ENCODE assay signal across 26 cellular contexts in the genomic region with DNA sequence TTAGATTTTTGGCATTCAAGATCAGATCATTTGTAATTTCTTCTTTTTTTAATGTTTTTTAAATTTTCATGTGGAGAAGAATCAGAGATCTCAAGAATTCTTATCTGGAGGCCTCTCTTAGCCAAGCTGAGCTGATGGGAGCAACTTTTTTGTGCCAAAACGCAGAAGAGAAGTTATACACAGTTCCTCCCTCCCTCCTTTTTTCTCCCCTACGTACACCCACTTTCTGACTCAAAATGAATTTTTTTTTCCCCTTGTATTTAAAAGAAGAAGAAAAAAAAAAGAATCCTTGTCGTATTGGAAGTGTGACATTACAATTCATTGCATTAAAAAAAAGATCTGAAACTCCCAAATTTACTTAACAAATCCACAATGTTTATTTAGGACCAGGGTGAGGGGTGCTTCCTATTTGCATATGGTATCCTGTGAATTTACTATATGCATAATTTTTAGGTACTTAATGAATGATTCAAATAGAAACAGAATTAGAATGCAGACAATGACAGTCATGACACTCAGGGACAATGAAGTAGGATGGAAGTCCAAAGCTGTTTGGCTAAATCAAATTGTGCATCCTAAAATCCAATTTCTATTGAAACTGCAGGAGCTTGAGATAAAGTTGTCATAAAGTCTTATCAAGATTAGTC. TPM values are rescaled to one million over a fixed set of nuclear protein-coding genes. Genes with fewer than 3 reads are reported as not detected.
"Had no signal": no experiment of that assay in that cellular context is flagged by ENCODE, and none has a peak within 500 bp of the region (broad histone marks: within the 10 kb centered on the region; RNA-seq: fewer than 3 reads in every experiment).

No MANE protein-coding gene starts in this region.

- H3K4me3 Mint-ChIP-seq: activated CD4-positive, alpha-beta T cell treated with anti-CD3 and anti-CD28 coated beads, Interleukin-2, amount 10 ng/mL, durations not matched to agents 24 days and 14 days; activated CD8-positive, alpha-beta T cell treated with anti-CD3 and anti-CD28 coated beads for 36 hours; activated naive CD4-positive, alpha-beta T cell treated with anti-CD3 and anti-CD28 coated beads, Interleukin-2, amount 10 ng/mL, durations not matched to agents 7 days and 5 days; activated naive CD8-positive, alpha-beta T cell treated with anti-CD3 and anti-CD28 coated beads, Interleukin-2, amount 50 U/mL, for 24 hours; activated T-cell treated with anti-CD3 and anti-CD28 coated beads, Interleukin-2, amount 50 U/mL, for 24 hours; brain; central memory CD8-positive, alpha-beta T cell; endodermal cell; mesothelial cell of epicardium; T-helper 2 cell treated with Interferon-gamma antibody and Interleukin-4, amounts not matched to agents 5 μg/mL and 100 μg/mL, for 36 hours had no signal

- H3K27ac Mint-ChIP-seq: activated CD4-positive, alpha-beta T cell treated with anti-CD3 and anti-CD28 coated beads, Interleukin-2, amount 10 ng/mL, durations not matched to agents 24 days and 14 days; activated CD8-positive, alpha-beta T cell treated with anti-CD3 and anti-CD28 coated beads for 36 hours; activated naive CD4-positive, alpha-beta T cell treated with anti-CD3 and anti-CD28 coated beads, Interleukin-2, amount 10 ng/mL, durations not matched to agents 7 days and 5 days; activated naive CD8-positive, alpha-beta T cell treated with anti-CD3 and anti-CD28 coated beads, Interleukin-2, amount 50 U/mL, for 24 hours; activated T-cell treated with anti-CD3 and anti-CD28 coated beads, Interleukin-2, amount 50 U/mL, for 24 hours; brain; endodermal cell; mesothelial cell of epicardium; T-helper 2 cell treated with Interferon-gamma antibody and Interleukin-4, amounts not matched to agents 5 μg/mL and 100 μg/mL, for 36 hours had no signal

- H3K4me3 ChIP-seq: colonic mucosa, lower lobe of right lung, spleen had no signal

- ATAC-seq: activated CD8-positive, alpha-beta T cell treated with anti-CD3 and anti-CD28 coated beads for 36 hours; activated naive CD8-positive, alpha-beta T cell treated with anti-CD3 and anti-CD28 coated beads, Interleukin-2, amount 50 U/mL, for 24 hours; left colon; lower lobe of right lung had no signal

- H3K36me3 Mint-ChIP-seq: activated naive CD4-positive, alpha-beta T cell treated with anti-CD3 and anti-CD28 coated beads, Interleukin-2, amount 10 ng/mL, durations not matched to agents 7 days and 5 days; brain; mesothelial cell of epicardium had no signal

- H3K4me1 ChIP-seq: colonic mucosa had no signal

- H3K9me3 ChIP-seq: colonic mucosa, lower lobe of right lung, spleen had no signal

- H3K27me3 ChIP-seq: colonic mucosa had no signal

- DNase-seq: activated CD4-positive, alpha-beta T cell treated with anti-CD3 and anti-CD28 coated beads, Interleukin-2, amount 10 ng/mL, durations not matched to agents 24 days and 14 days; activated CD4-positive, CD25-positive, alpha-beta regulatory T cell; activated CD8-positive, alpha-beta T cell treated with anti-CD3 and anti-CD28 coated beads for 36 hours; activated naive CD4-positive, alpha-beta T cell treated with anti-CD3 and anti-CD28 coated beads, Interleukin-2, amount 10 ng/mL, durations not matched to agents 7 days and 5 days; activated naive CD8-positive, alpha-beta T cell treated with anti-CD3 and anti-CD28 coated beads, Interleukin-2, amount 50 U/mL, for 24 hours; activated T-cell treated with anti-CD3 and anti-CD28 coated beads, Interleukin-2, amount 50 U/mL, for 24 hours; anterior cingulate cortex; colonic mucosa; endodermal cell; foreskin melanocyte; glutamatergic neuron; hypothalamus; islet precursor cell; left colon; lower lobe of right lung; occipital lobe; retina; spleen; stimulated activated CD4-positive, alpha-beta T cell treated with anti-CD3 and anti-CD28 coated beads, Interleukin-4, amount 100 ng/mL, for 4 hours; stimulated activated naive CD4-positive, alpha-beta T cell treated with Interleukin-2 at 50 U/mL for 16 hours; trophoblast cell had no signal

- H3K9me3 Mint-ChIP-seq: activated CD4-positive, alpha-beta T cell treated with anti-CD3 and anti-CD28 coated beads, Interleukin-2, amount 10 ng/mL, durations not matched to agents 24 days and 14 days; activated CD8-positive, alpha-beta T cell treated with anti-CD3 and anti-CD28 coated beads for 36 hours; activated naive CD4-positive, alpha-beta T cell treated with anti-CD3 and anti-CD28 coated beads, Interleukin-2, amount 10 ng/mL, durations not matched to agents 7 days and 5 days; activated naive CD8-positive, alpha-beta T cell treated with anti-CD3 and anti-CD28 coated beads, Interleukin-2, amount 50 U/mL, for 24 hours; activated T-cell treated with anti-CD3 and anti-CD28 coated beads, Interleukin-2, amount 50 U/mL, for 24 hours; central memory CD8-positive, alpha-beta T cell; endodermal cell; mesothelial cell of epicardium; T-helper 2 cell treated with Interferon-gamma antibody and Interleukin-4, amounts not matched to agents 5 μg/mL and 100 μg/mL, for 36 hours had no signal

- H3K27ac ChIP-seq: colonic mucosa, epithelial cell of prostate, lower lobe of right lung, spleen had no signal

- H3K4me1 Mint-ChIP-seq: activated CD4-positive, alpha-beta T cell treated with anti-CD3 and anti-CD28 coated beads, Interleukin-2, amount 10 ng/mL, durations not matched to agents 24 days and 14 days; central memory CD8-positive, alpha-beta T cell had no signal

- H3K36me3 ChIP-seq: colonic mucosa, lower lobe of right lung, spleen had no signal

RNA-seq across cellular contexts. Expression of gene EBF1, which starts 54.4 kb away (rescaled TPM):
- total RNA-seq: activated CD4-positive, alpha-beta T cell treated with anti-CD3 and anti-CD28 coated beads, Interleukin-2, amount 10 ng/mL, durations not matched to agents 24 days and 14 days had no signal
